ENCODE assay signal across 2 cellular contexts in the genomic region with DNA sequence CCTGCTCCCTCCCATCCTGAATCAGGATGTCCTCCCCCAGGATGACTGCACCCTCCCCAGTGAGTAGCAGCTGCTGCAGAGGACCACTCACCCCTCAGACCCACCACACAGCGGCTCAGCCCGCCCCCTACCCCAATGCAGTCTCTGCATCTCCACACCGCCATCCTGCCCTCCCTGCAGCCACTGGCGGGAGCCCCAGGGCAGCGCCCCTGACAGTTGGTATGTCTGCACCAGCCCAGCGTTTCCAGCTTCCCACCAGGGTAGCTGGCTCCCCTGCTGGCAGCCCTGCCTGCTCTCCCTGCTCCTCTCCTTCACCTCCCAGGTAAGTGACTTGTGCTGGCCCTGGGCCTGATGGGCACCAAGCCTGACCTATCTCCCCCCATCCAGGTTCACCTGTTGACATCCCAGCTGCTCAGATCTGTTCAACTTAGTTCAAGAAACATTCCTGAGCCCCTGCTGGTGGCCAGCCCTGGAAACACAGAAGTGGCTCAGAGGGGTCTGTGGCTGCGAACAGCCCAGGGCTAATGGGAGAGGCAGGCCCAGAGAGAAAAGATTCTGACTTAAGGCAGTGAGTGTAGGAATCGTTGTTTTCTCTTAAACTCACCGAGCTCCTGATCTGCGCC.
TF ChIP-seq lines count a peak whose summit lies in the region.

No MANE protein-coding gene starts in this region.

TF ChIP-seq in GM23338, 12 proteins besides CTCF, POLR2A, EP300 and RAD21 (continues in another document):
- TF ChIP-seq STAT1 (IDR thresholded peaks at IDR 0.05; ENCODE audit: unreplicated experiment) (no peak), ZNF331 (CRISPR knock-in tag; IDR thresholded peaks at IDR 0.05; ENCODE audit: low read depth) (no peak), ZNF114 (CRISPR knock-in tag; IDR thresholded peaks at IDR 0.05) (no peak), EZH2 (IDR thresholded peaks at IDR 0.05; ENCODE audit: low read depth, unreplicated experiment) (no peak), NANOG (IDR thresholded peaks at IDR 0.05; ENCODE audit: borderline replicate concordance) (no peak), CREB1 (CRISPR knock-in tag; IDR thresholded peaks at IDR 0.05; ENCODE audit: low read depth) (no peak), POLR2AphosphoS5 (IDR thresholded peaks at IDR 0.05; ENCODE audit: low read depth) (no peak), ETS1 (IDR thresholded peaks at IDR 0.05) (no peak), JUNB (IDR thresholded peaks at IDR 0.05; ENCODE audit: unreplicated experiment) (no peak)
- TF ChIP-seq, protein P1, sequence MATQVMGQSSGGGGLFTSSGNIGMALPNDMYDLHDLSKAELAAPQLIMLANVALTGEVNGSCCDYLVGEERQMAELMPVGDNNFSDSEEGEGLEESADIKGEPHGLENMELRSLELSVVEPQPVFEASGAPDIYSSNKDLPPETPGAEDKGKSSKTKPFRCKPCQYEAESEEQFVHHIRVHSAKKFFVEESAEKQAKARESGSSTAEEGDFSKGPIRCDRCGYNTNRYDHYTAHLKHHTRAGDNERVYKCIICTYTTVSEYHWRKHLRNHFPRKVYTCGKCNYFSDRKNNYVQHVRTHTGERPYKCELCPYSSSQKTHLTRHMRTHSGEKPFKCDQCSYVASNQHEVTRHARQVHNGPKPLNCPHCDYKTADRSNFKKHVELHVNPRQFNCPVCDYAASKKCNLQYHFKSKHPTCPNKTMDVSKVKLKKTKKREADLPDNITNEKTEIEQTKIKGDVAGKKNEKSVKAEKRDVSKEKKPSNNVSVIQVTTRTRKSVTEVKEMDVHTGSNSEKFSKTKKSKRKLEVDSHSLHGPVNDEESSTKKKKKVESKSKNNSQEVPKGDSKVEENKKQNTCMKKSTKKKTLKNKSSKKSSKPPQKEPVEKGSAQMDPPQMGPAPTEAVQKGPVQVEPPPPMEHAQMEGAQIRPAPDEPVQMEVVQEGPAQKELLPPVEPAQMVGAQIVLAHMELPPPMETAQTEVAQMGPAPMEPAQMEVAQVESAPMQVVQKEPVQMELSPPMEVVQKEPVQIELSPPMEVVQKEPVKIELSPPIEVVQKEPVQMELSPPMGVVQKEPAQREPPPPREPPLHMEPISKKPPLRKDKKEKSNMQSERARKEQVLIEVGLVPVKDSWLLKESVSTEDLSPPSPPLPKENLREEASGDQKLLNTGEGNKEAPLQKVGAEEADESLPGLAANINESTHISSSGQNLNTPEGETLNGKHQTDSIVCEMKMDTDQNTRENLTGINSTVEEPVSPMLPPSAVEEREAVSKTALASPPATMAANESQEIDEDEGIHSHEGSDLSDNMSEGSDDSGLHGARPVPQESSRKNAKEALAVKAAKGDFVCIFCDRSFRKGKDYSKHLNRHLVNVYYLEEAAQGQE (IDR thresholded peaks at IDR 0.05; ENCODE audit: unreplicated experiment) = no peak

TF ChIP-seq in IMR-90, 13 proteins besides CTCF, POLR2A, EP300 and RAD21:
- TF ChIP-seq NFE2L2 (IDR thresholded peaks at IDR 0.05; ENCODE audit: low read depth, low read length) (no peak), FOS (IDR thresholded peaks at IDR 0.05; ENCODE audit: low read depth, low read length) (no peak), MAFK (IDR thresholded peaks at IDR 0.05; ENCODE audit: low read depth, low read length) (no peak), RFX5 (IDR thresholded peaks at IDR 0.05; ENCODE audit: low read depth, low read length) (no peak), ELK1 (IDR thresholded peaks at IDR 0.05; ENCODE audit: borderline replicate concordance, low read depth, low read length) (no peak), SMC3 (IDR thresholded peaks at IDR 0.05; ENCODE audit: low read depth, low read length) (no peak), MAZ (IDR thresholded peaks at IDR 0.05; ENCODE audit: borderline replicate concordance, low read depth, low read length) (no peak), BHLHE40 (IDR thresholded peaks at IDR 0.05; ENCODE audit: low read depth, low read length) (no peak), MXI1 (IDR thresholded peaks at IDR 0.05; ENCODE audit: borderline replicate concordance, low read depth, low read length) (no peak), RCOR1 (IDR thresholded peaks at IDR 0.05; ENCODE audit: insufficient replicate concordance, low read length) (no peak), USF2 (IDR thresholded peaks at IDR 0.05; ENCODE audit: low read depth, low read length) (no peak), CEBPB (IDR thresholded peaks at IDR 0.05; ENCODE audit: low read depth, low read length) (no peak), CHD1 (IDR thresholded peaks at IDR 0.05; ENCODE audit: low read depth, low read length) (no peak)
